ENCODE assay signal across 1 cellular context in genomic region chr2:198901894-198902293, GRCh38.
TF ChIP-seq lines count a peak whose summit lies in the region.

No MANE protein-coding gene starts in this region.

TF ChIP-seq in HCT116, 20 proteins besides CTCF, POLR2A, EP300 and RAD21 (continued from another document):
- TF ChIP-seq MAX (IDR thresholded peaks at IDR 0.05) (no peak), EZH2phosphoT487 (IDR thresholded peaks at IDR 0.05; ENCODE audit: borderline replicate concordance) (no peak)
